In the genomic region with DNA sequence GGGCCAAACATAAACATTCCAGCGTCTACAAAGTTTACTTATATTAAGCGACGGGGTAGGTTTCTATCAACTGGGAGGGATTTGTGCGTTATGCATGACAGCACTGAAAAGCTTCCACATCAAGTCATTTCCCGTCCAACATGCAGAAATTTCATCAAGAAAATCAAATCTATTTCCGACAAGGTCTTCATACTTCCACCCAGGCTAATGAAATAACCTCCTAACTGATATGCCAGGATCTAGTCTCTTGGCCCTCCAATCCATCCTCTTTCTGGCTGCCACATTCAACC, we compare ENCODE assay signal across 20 cellular contexts.
DNase-seq lines count a peak whose midpoint lies in the region; ATAC-seq and TF ChIP-seq lines count a peak whose summit lies in the region.
"Had no signal": no experiment of that assay in that cellular context is flagged by ENCODE, and none has a peak within 500 bp of the region (broad histone marks: within the 10 kb centered on the region; RNA-seq: fewer than 3 reads in every experiment).

No MANE protein-coding gene starts in this region.

- peaks cover 69% of the 10 kb centered on the region for H3K4me1 Mint-ChIP-seq in nephron progenitor cell
- peaks cover 8% of the 10 kb centered on the region for H3K4me1 Mint-ChIP-seq in T-helper 17 cell

- H3K27me3 Mint-ChIP-seq in nephron progenitor cell (ENCODE audit: low read depth, poor library complexity) (peaks cover 4% of the 10 kb centered on the region), T-helper 17 cell (no peaks in the 10 kb centered on the region)
- H3K27me3 Mint-ChIP-seq: CD4-positive, CD25-positive, alpha-beta regulatory T cell had no signal

- CTCF ChIA-PET in HEK293T (lab: Yijun Ruan, JAX), result interaction anchor here (0.7 kb wide), 1 partner anchor 12 kb away, joined by 3 read pairs; no protein-coding TSS in a partner anchor

- ATAC-seq in GM19397 (IDR thresholded peaks at IDR 0.05; ENCODE audit: unreplicated experiment) (no peak), T-helper 17 cell (no peak)
- ATAC-seq: GM12878 had no signal

- peaks cover 7% of the 10 kb centered on the region for H3K9me3 Mint-ChIP-seq in nephron progenitor cell

- H3K36me3 Mint-ChIP-seq in nephron progenitor cell (ENCODE audit: low read depth) (no peaks in the 10 kb centered on the region), T-helper 17 cell (ENCODE audit: low read depth) (peaks cover 5% of the 10 kb centered on the region)

- H3K27ac Mint-ChIP-seq in nephron progenitor cell (peak overlapping the region; percentile 21), T-helper 17 cell (no peak overlapping the region)
- H3K27ac Mint-ChIP-seq: CD4-positive, CD25-positive, alpha-beta regulatory T cell had no signal

- H3K4me3 Mint-ChIP-seq in nephron progenitor cell (no peak overlapping the region), T-helper 17 cell (no peak overlapping the region)
- H3K4me3 Mint-ChIP-seq: CD4-positive, CD25-positive, alpha-beta regulatory T cell had no signal

- peak; percentile 29 for DNase-seq in DMS 273 (lab: John Stamatoyannopoulos, UW; ENCODE audit: unreplicated experiment)
- no peak for DNase-seq in DMS 273 treated with DMSO at 0.1 percent for 48 hours (lab: John Stamatoyannopoulos, UW)
- peak; percentile 45 for DNase-seq in glomerular visceral epithelial cell (ENCODE audit: extremely low spot score)
- no peak for DNase-seq in nephron progenitor cell
- no peak for DNase-seq in effector CD4-positive, alpha-beta T cell
- no peak for DNase-seq in HEK293T (ENCODE audit: extremely low spot score)
- no peak for DNase-seq in T-helper 17 cell
- DNase-seq: AML-193; Caco-2; CD4-positive, CD25-positive, alpha-beta regulatory T cell; DMS53; EL; MM.1S; NCI-H1092; NCI-H1436 treated with DMSO at 0.1 percent for 48 hours; NCI-H2029 treated with DMSO at 0.1 percent for 48 hours; NCI-H510A treated with DMSO at 0.1 percent for 48 hours; SHP77 had no signal

- TF ChIP-seq CTCF in nephron progenitor cell (IDR thresholded peaks at IDR 0.05), result no peak

- POLR2A ChIA-PET in HEK293T (lab: Yijun Ruan, JAX), result no interaction called here

- H3K9me3 ChIP-seq in T-helper 17 cell (ENCODE audit: control insufficient read depth, low read length, poor library complexity, severe bottlenecking), result no peaks in the 10 kb centered on the region
- H3K9me3 ChIP-seq: Caco-2 had no signal

TF ChIP-seq in HEK293T, 16 proteins besides CTCF, POLR2A, EP300 and RAD21:
- no peak for TF ChIP-seq L3MBTL2 (conservative IDR thresholded peaks at IDR 0.05)
- TF ChIP-seq FOXA1 (IDR thresholded peaks at IDR 0.05), result no peak

Comparison
In these comparisons a context has a peak if more than half of its experiments do, and no peak if none do; other contexts are left out.
1. DNase-seq: peak in DMS 273 (single experiment) and glomerular visceral epithelial cell (single experiment); none in DMS 273 treated with DMSO at 0.1 percent for 48 hours (single experiment), nephron progenitor cell (single experiment), effector CD4-positive, alpha-beta T cell (single experiment), HEK293T (single experiment) and T-helper 17 cell (0 of 3).